In genomic region chr12:103779410-103780092, GRCh38 we compare ENCODE assay signal across 15 cellular contexts.
DNase-seq lines count a peak whose midpoint lies in the region; ATAC-seq, FAIRE-seq and TF ChIP-seq lines count a peak whose summit lies in the region.
"Had no signal": no experiment of that assay in that cellular context is flagged by ENCODE, and none has a peak within 500 bp of the region (broad histone marks: within the 10 kb centered on the region; RNA-seq: fewer than 3 reads in every experiment).

No MANE protein-coding gene starts in this region.

- no peak overlapping the region for H2AFZ ChIP-seq in K562 (ENCODE audit: low read depth, low read length)

- no peak for TF ChIP-seq RAD21 in K562 (CRISPR knock-in tag; conservative IDR thresholded peaks at IDR 0.05 in 1 of 2, IDR thresholded peaks at IDR 0.05 in 1 of 2)

- no peak overlapping the region for H3K4me2 ChIP-seq in K562 (ENCODE audit: insufficient read depth, low read length)
- H3K4me2 ChIP-seq: KMS-11 had no signal

- no peak overlapping the region for H3K27ac ChIP-seq in K562 (ENCODE audit: extremely low read depth, low read depth, low read length)
- peak overlapping the region in 3 of 4 donors; percentile 2 to 56 (median 43) for H3K27ac ChIP-seq in sigmoid colon
- H3K27ac ChIP-seq in WERI-Rb-1: no peak overlapping the region
- H3K27ac ChIP-seq: ascending aorta, C4-2B, KMS-11 had no signal

- H3K9me3 ChIP-seq in K562 (replicated peaks; ENCODE audit: control insufficient read depth, insufficient read depth, low read depth, low read length): no peaks in the 10 kb centered on the region
- no peaks in the 10 kb centered on the region for H3K9me3 ChIP-seq in sigmoid colon
- no peaks in the 10 kb centered on the region for H3K9me3 ChIP-seq in WERI-Rb-1 (ENCODE audit: severe bottlenecking)
- H3K9me3 ChIP-seq: ascending aorta had no signal

- POLR2A ChIA-PET in K562 (lab: Yijun Ruan, JAX): interaction anchor here (0.7 kb wide), 1 partner anchor 38 kb away, joined by 3 read pairs; no protein-coding TSS in a partner anchor

- CTCF ChIA-PET in K562 (lab: Yijun Ruan, JAX; ENCODE audit: low intra/inter-chr PET ratio): no interaction called here

- TF ChIP-seq POLR2A in K562 (conservative IDR thresholded peaks at IDR 0.05) (no peak), sigmoid colon (IDR thresholded peaks at IDR 0.05) (no peak)

- H3K4me3 ChIP-seq in K562 (no peak overlapping the region), sigmoid colon (no peak overlapping the region), WERI-Rb-1 (ENCODE audit: low read depth, low read length) (no peak overlapping the region)
- H3K4me3 ChIP-seq: ascending aorta had no signal

- H3K36me3 ChIP-seq in K562 (ENCODE audit: control insufficient read depth, insufficient read depth, low read length) (peaks cover 92% of the 10 kb centered on the region; the same call in 2 of the 3 replicates), sigmoid colon (peaks cover 77 to 100% (median 87%) of the 10 kb centered on the region in 4 donors), WERI-Rb-1 (peaks cover 24% of the 10 kb centered on the region)

- TF ChIP-seq EP300 in K562 (IDR thresholded peaks at IDR 0.05; ENCODE audit: low read length) (no peak), sigmoid colon (IDR thresholded peaks at IDR 0.05) (no peak)

- peak; percentile 23 for FAIRE-seq in K562 (lab: Jason Lieb, UNC)
- FAIRE-seq: keratinocyte had no signal

- ATAC-seq in K562: no peak
- no peak for ATAC-seq in GM19351 (IDR thresholded peaks at IDR 0.05; ENCODE audit: unreplicated experiment)

- TF ChIP-seq CTCF in K562 (IDR thresholded peaks at IDR 0.05 in 2 of 3, conservative IDR thresholded peaks at IDR 0.05 in 1 of 3; ENCODE audit: insufficient read depth in 2 of 3, low read depth in 1 of 3, low read length in 3 of 3) (no peak), sigmoid colon (IDR thresholded peaks at IDR 0.05) (no peak), WERI-Rb-1 (IDR thresholded peaks at IDR 0.05; ENCODE audit: low read depth, low read length) (no peak)

- no peaks in the 10 kb centered on the region for H3K4me1 ChIP-seq in K562 (replicated peaks in 1 of 2; ENCODE audit: control insufficient read depth in 2 of 2, insufficient read depth in 2 of 2, low read length in 2 of 2)
- H3K4me1 ChIP-seq in sigmoid colon: peaks cover 0 to 68% (median 48%) of the 10 kb centered on the region in 4 donors
- H3K4me1 ChIP-seq: ascending aorta had no signal

- H3K27me3 ChIP-seq in K562 (ENCODE audit: control insufficient read depth in 2 of 2, insufficient read depth in 2 of 2, low read length in 2 of 2) (no peaks in the 10 kb centered on the region), sigmoid colon (no peaks in the 10 kb centered on the region), WERI-Rb-1 (ENCODE audit: insufficient read depth, low read depth, severe bottlenecking) (no peaks in the 10 kb centered on the region)
- H3K27me3 ChIP-seq: ascending aorta had no signal

- H3K9me1 ChIP-seq in K562 (ENCODE audit: control insufficient read depth, insufficient read depth, low read length): no peaks in the 10 kb centered on the region

- no peaks in the 10 kb centered on the region; the same call in 2 of the 3 replicates for H3K79me2 ChIP-seq in K562 (ENCODE audit: control insufficient read depth, insufficient read depth, low read length)

- no peak overlapping the region for H3K9ac ChIP-seq in K562 (ENCODE audit: insufficient read depth in 1 of 2, low read depth in 2 of 2, low read length in 2 of 2)
- H3K9ac ChIP-seq: KMS-11 had no signal

- intact Hi-C loops in K562 (cut with micrococcal nuclease) (no loop called here), sigmoid colon (cut with DNase I) (loop anchor here (10.0 kb wide), 1 partner anchor 335 kb away; no protein-coding TSS in a partner anchor)

- DNase-seq in NCI-H526 treated with DMSO at 0.1 percent for 48 hours (lab: John Stamatoyannopoulos, UW) (peak; percentile 79), NCI-H526 (lab: John Stamatoyannopoulos, UW) (no peak), M059J (ENCODE audit: low read depth) (peak; percentile 71), K562 (ENCODE audit: extremely low read depth in 1 of 4, low spot score in 3 of 4) (no peak), sigmoid colon (peak; percentile 58), WERI-Rb-1 (no peak), epidermal melanocyte (ENCODE audit: insufficient read length, low spot score) (no peak)
- DNase-seq: activated CD4-positive, alpha-beta T cell treated with anti-CD3 and anti-CD28 coated beads for 1 hour; NCI-H524 treated with DMSO at 0.1 percent for 48 hours; stimulated activated CD4-positive, alpha-beta T cell treated with anti-CD3 and anti-CD28 coated beads, Interleukin-4, amount 100 ng/mL, for 4 hours had no signal

- in situ Hi-C loops in K562 (cut with MboI): no loop called here

- no TSS peak for BruUV-seq in K562 (replicated peaks; lab: Mats Ljungman, UMichigan)

- WGBS in K562 (ENCODE audit: insufficient coverage, low coverage, missing lambda C conversion rate): 81% methylated on average over 7 of the region's 7 CpGs
- WGBS in sigmoid colon, 2 donors: 86 to 88% methylated on average over 7 of the region's 7 CpGs

- 0 out of 2 replicates have a peak, but pooled peaks cover 7% of the 10 kb centered on the region for H4K20me1 ChIP-seq in K562 (replicated peaks; ENCODE audit: control insufficient read depth, insufficient read depth, low read length)

TF ChIP-seq in K562, 482 proteins besides CTCF, POLR2A, EP300 and RAD21:
- no peak for TF ChIP-seq GMEB1 (CRISPR knock-in tag; IDR thresholded peaks at IDR 0.05)
- no peak for TF ChIP-seq MBD1 (CRISPR knock-in tag; IDR thresholded peaks at IDR 0.05)
- TF ChIP-seq RUNX1 (IDR thresholded peaks at IDR 0.05; ENCODE audit: low read depth): no peak
- TF ChIP-seq SPI1 (IDR thresholded peaks at IDR 0.05; ENCODE audit: borderline replicate concordance, low read depth, low read length): no peak
- TF ChIP-seq ZBTB5 (IDR thresholded peaks at IDR 0.05): no peak

Comparison
In these comparisons a context has a peak if more than half of its experiments do, and no peak if none do; other contexts are left out.
1. DNase-seq: peak in NCI-H526 treated with DMSO at 0.1 percent for 48 hours (single experiment), M059J (single experiment) and sigmoid colon (single experiment); none in NCI-H526 (0 of 2), K562 (0 of 4), WERI-Rb-1 (single experiment) and epidermal melanocyte (single experiment).
2. H3K27ac ChIP-seq: peak in sigmoid colon (3 of 4); none in K562 (single experiment) and WERI-Rb-1 (single experiment).